ENCODE assay signal across 13 cellular contexts in the genomic region with DNA sequence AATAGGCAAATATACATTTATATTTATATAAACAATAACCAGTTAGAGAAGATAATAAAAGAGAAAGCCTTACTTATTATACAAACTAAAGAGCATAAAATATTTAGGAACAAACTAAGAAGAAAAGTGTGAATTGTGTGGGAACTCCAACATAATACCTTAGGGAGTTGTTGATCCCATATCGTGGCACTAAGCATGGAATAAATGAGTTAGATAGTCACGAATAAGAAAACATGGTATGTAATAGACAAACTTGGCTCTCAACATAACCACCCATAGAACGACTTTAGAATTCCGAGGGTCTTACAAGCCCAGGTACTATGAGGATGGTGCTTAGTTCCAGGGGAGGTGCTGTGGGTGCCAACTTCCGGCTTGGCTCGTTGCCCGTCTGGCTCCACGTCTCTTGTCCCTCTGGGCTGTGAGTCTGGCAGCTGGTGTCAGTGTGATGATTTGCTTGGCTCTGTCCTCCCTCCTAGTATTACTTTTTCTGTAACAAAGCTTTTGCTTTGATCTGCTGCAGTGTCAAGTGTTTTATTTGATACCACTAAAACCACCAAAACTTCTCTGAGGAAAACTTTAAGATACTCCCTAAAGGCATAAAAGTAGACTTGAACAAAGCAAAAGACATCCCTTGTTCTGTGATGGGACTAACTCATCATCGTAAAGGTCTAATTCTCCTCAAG. TPM values are rescaled to one million over a fixed set of nuclear protein-coding genes. Genes with fewer than 3 reads are reported as not detected.
DNase-seq lines count a peak whose midpoint lies in the region; ATAC-seq and TF ChIP-seq lines count a peak whose summit lies in the region.
"Had no signal": no experiment of that assay in that cellular context is flagged by ENCODE, and none has a peak within 500 bp of the region (broad histone marks: within the 10 kb centered on the region; RNA-seq: fewer than 3 reads in every experiment).

No MANE protein-coding gene starts in this region.

- H3K4me1 Mint-ChIP-seq in endothelial cell (ENCODE audit: unreplicated experiment): no peaks in the 10 kb centered on the region
- peaks cover 12% of the 10 kb centered on the region for H3K4me1 Mint-ChIP-seq in progenitor cell of endocrine pancreas (ENCODE audit: low read depth)
- H3K4me1 Mint-ChIP-seq: CD14-positive monocyte had no signal

- in situ Hi-C loops in Caki2 (cut with HindIII; ENCODE audit: low pct_unique_long_range_greater_than_20kb, low sequenced_read_pairs): no loop called here

- peaks cover 47% of the 10 kb centered on the region for H3K4me1 ChIP-seq in SJCRH30

- TF ChIP-seq CTCF in endothelial cell (IDR thresholded peaks at IDR 0.05; ENCODE audit: unreplicated experiment) (no peak), progenitor cell of endocrine pancreas (IDR thresholded peaks at IDR 0.05; ENCODE audit: unreplicated experiment) (no peak)

- H3K4me3 Mint-ChIP-seq in endothelial cell (ENCODE audit: unreplicated experiment) (no peak overlapping the region), progenitor cell of endocrine pancreas (ENCODE audit: low read depth) (no peak overlapping the region)
- H3K4me3 Mint-ChIP-seq: activated T-helper 1 cell treated with anti-CD3 and anti-CD28 coated beads, Interleukin-12 subunit alpha, Interleukin-12 subunit beta, Interleukin-2, Interleukin-4 antibody, amounts not matched to agents 30 ng/mL and 10 ng/mL and 1 ng/mL, durations not matched to agents 14 hours and 24 hours and 36 hours; CD14-positive monocyte had no signal

- H3K27ac Mint-ChIP-seq in endothelial cell (ENCODE audit: unreplicated experiment): no peak overlapping the region
- no peak overlapping the region for H3K27ac Mint-ChIP-seq in progenitor cell of endocrine pancreas
- H3K27ac Mint-ChIP-seq: activated T-helper 1 cell treated with anti-CD3 and anti-CD28 coated beads, Interleukin-12 subunit alpha, Interleukin-12 subunit beta, Interleukin-2, Interleukin-4 antibody, amounts not matched to agents 30 ng/mL and 10 ng/mL and 1 ng/mL, durations not matched to agents 14 hours and 24 hours and 36 hours; CD14-positive monocyte had no signal

- intact Hi-C loops in left colon (cut with DNase I, micrococcal nuclease): no loop called here

- no peak overlapping the region for H3K4me3 ChIP-seq in SJCRH30
- H3K4me3 ChIP-seq: HAP-1 had no signal

- ATAC-seq in left colon: peak; percentile 88

- H3K27me3 Mint-ChIP-seq in endothelial cell (ENCODE audit: unreplicated experiment): no peaks in the 10 kb centered on the region
- peaks cover 4% of the 10 kb centered on the region for H3K27me3 Mint-ChIP-seq in progenitor cell of endocrine pancreas

- DNase-seq in Caki2 (ENCODE audit: low read depth) (peak; percentile 73), NCI-H1092 (lab: John Stamatoyannopoulos, UW) (peak; percentile 10), SJCRH30 (peak; percentile 77 to 86), left colon (peak; percentile 56 to 83), endothelial cell (ENCODE audit: low spot score) (no peak), RKO (ENCODE audit: low spot score) (no peak), progenitor cell of endocrine pancreas (ENCODE audit: low spot score, unreplicated experiment) (no peak)
- no peak for DNase-seq in activated CD4-positive, CD25-positive, alpha-beta regulatory T cell treated with anti-CD3 and anti-CD28 coated beads, Interleukin-2, amount 50 U/mL, for 72 hours
- DNase-seq: central memory CD4-positive, alpha-beta T cell; trophoblast cell had no signal

- no peaks in the 10 kb centered on the region for H3K27me3 ChIP-seq in SJCRH30

- H3K9me3 Mint-ChIP-seq in endothelial cell (ENCODE audit: unreplicated experiment): no peaks in the 10 kb centered on the region
- H3K9me3 Mint-ChIP-seq in progenitor cell of endocrine pancreas (ENCODE audit: low read depth): no peaks in the 10 kb centered on the region
- H3K9me3 Mint-ChIP-seq: activated T-helper 1 cell treated with anti-CD3 and anti-CD28 coated beads, Interleukin-12 subunit alpha, Interleukin-12 subunit beta, Interleukin-2, Interleukin-4 antibody, amounts not matched to agents 30 ng/mL and 10 ng/mL and 1 ng/mL, durations not matched to agents 14 hours and 24 hours and 36 hours; CD14-positive monocyte had no signal

- H3K27ac ChIP-seq in SJCRH30: no peak overlapping the region

- no peaks in the 10 kb centered on the region for H3K36me3 Mint-ChIP-seq in endothelial cell (ENCODE audit: low read depth, unreplicated experiment)
- no peaks in the 10 kb centered on the region for H3K36me3 Mint-ChIP-seq in progenitor cell of endocrine pancreas (ENCODE audit: insufficient read depth)
- H3K36me3 Mint-ChIP-seq: CD14-positive monocyte had no signal

- H3K36me3 ChIP-seq in SJCRH30: no peaks in the 10 kb centered on the region
- H3K36me3 ChIP-seq: HAP-1 had no signal

- no peaks in the 10 kb centered on the region for H3K9me3 ChIP-seq in SJCRH30 (replicated peaks)
- H3K9me3 ChIP-seq: HAP-1 had no signal

RNA-seq across cellular contexts. Expression of gene RBM20, which starts 9.5 kb away (rescaled TPM):
- total RNA-seq in Caki2 (2014; rRNA removed; shearing (Covaris generic); ENCODE audit: low replicate concordance): 7.2 and 7.7 TPM in 2 replicates
- 11.1 and 12.4 TPM in 2 replicates for total RNA-seq in SJCRH30 (2014; rRNA removed; shearing (Covaris generic))
- 1 to 10 TPM in 1 of 2 donors, under 1 TPM in 1; 0.92 to 1.9 TPM for total RNA-seq in left colon
- total RNA-seq in endothelial cell (ENCODE audit: unreplicated experiment): 1.0 TPM
- 1.5 and 2.7 TPM in 2 replicates for total RNA-seq in progenitor cell of endocrine pancreas
- total RNA-seq: activated T-helper 1 cell treated with anti-CD3 and anti-CD28 coated beads, Interleukin-12 subunit alpha, Interleukin-12 subunit beta, Interleukin-2, Interleukin-4 antibody, amounts not matched to agents 30 ng/mL and 10 ng/mL and 1 ng/mL, durations not matched to agents 14 hours and 24 hours and 36 hours had no signal

Comparison
In these comparisons a context has a peak if more than half of its experiments do, and no peak if none do; other contexts are left out.
1. DNase-seq: peak in Caki2 (single experiment), NCI-H1092 (single experiment), SJCRH30 (2 of 2) and left colon (2 of 2); none in activated CD4-positive, CD25-positive, alpha-beta regulatory T cell treated with anti-CD3 and anti-CD28 coated beads, Interleukin-2, amount 50 U/mL, for 72 hours (single experiment), endothelial cell (single experiment), RKO (single experiment) and progenitor cell of endocrine pancreas (single experiment).